Comparison of ENCODE assay signal across 32 cellular contexts in the genomic region with DNA sequence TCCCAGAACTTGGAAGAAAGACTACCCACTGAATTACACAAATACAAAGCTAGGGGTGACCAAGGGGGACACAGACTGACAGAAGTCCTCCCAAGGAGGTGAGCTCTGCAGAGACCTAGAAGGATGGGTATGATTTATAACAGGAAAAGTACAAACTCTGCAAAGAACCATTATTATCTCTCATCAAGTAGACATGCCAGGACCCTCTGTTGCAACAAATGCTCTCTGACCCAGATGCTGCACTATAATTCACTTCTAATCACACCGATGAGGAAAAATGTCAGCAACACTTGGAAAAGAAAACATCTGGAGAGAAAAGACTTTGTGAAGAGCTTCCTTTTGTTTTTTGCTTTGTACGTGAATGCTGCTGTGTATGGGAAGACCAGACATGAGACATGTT.
"Had no signal": no experiment of that assay in that cellular context is flagged by ENCODE, and none has a peak within 500 bp of the region (broad histone marks: within the 10 kb centered on the region; RNA-seq: fewer than 3 reads in every experiment).

No MANE protein-coding gene starts in this region.

- H3K27ac Mint-ChIP-seq: activated B cell treated with CpG ODN at 0.5 μM for 24 hours; activated CD4-positive, alpha-beta memory T cell treated with anti-CD3 and anti-CD28 coated beads for 36 hours; activated CD4-positive, alpha-beta T cell treated with anti-CD3 and anti-CD28 coated beads for 36 hours; activated CD4-positive, alpha-beta T cell treated with anti-CD3 and anti-CD28 coated beads, Interleukin-2, amount 10 ng/mL, durations not matched to agents 24 days and 14 days; activated CD8-positive, alpha-beta memory T cell treated with anti-CD3 and anti-CD28 coated beads, Interleukin-2, amount 10 ng/mL, durations not matched to agents 7 days and 5 days; activated CD8-positive, alpha-beta T cell treated with anti-CD3 and anti-CD28 coated beads, Interleukin-2, amount 10 ng/mL, durations not matched to agents 7 days and 5 days; activated naive CD4-positive, alpha-beta T cell treated with anti-CD3 and anti-CD28 coated beads, Interleukin-2, amount 10 ng/mL, durations not matched to agents 7 days and 5 days; activated naive CD4-positive, alpha-beta T cell treated with anti-CD3 and anti-CD28 coated beads, Interleukin-2, amount 50 U/mL, for 72 hours; activated naive CD8-positive, alpha-beta T cell treated with anti-CD3 and anti-CD28 coated beads, Interleukin-2, amount 10 ng/mL, durations not matched to agents 7 days and 5 days; activated T-helper 1 cell treated with anti-CD3 and anti-CD28 coated beads, Interleukin-12 subunit alpha, Interleukin-12 subunit beta, Interleukin-2, Interleukin-4 antibody, amounts not matched to agents 30 ng/mL and 10 ng/mL and 1 ng/mL, durations not matched to agents 14 hours and 24 hours and 36 hours; brain; dendritic cell treated with granulocyte-macrophage colony-stimulating factor and Interleukin-4, amounts not matched to agents 40 ng/mL and 50 ng/mL, for 4 days; endodermal cell had no signal

- H3K36me3 ChIP-seq: ascending aorta, breast epithelium, cardiac muscle cell, gastrocnemius medialis had no signal

- H3K27me3 ChIP-seq: ascending aorta, breast epithelium, gastrocnemius medialis had no signal

- H3K27ac ChIP-seq: ascending aorta, breast epithelium, cardiac muscle cell, coronary artery, dorsolateral prefrontal cortex, foreskin keratinocyte, gastrocnemius medialis, VCaP had no signal

- H3K4me3 Mint-ChIP-seq: activated B cell treated with CpG ODN at 0.5 μM for 24 hours; activated CD4-positive, alpha-beta memory T cell treated with anti-CD3 and anti-CD28 coated beads for 36 hours; activated CD4-positive, alpha-beta T cell treated with anti-CD3 and anti-CD28 coated beads for 36 hours; activated CD4-positive, alpha-beta T cell treated with anti-CD3 and anti-CD28 coated beads, Interleukin-2, amount 10 ng/mL, durations not matched to agents 24 days and 14 days; activated CD8-positive, alpha-beta memory T cell treated with anti-CD3 and anti-CD28 coated beads, Interleukin-2, amount 10 ng/mL, durations not matched to agents 7 days and 5 days; activated CD8-positive, alpha-beta T cell treated with anti-CD3 and anti-CD28 coated beads, Interleukin-2, amount 10 ng/mL, durations not matched to agents 7 days and 5 days; activated naive CD4-positive, alpha-beta T cell treated with anti-CD3 and anti-CD28 coated beads, Interleukin-2, amount 10 ng/mL, durations not matched to agents 7 days and 5 days; activated naive CD8-positive, alpha-beta T cell treated with anti-CD3 and anti-CD28 coated beads, Interleukin-2, amount 10 ng/mL, durations not matched to agents 7 days and 5 days; activated T-helper 1 cell treated with anti-CD3 and anti-CD28 coated beads, Interleukin-12 subunit alpha, Interleukin-12 subunit beta, Interleukin-2, Interleukin-4 antibody, amounts not matched to agents 30 ng/mL and 10 ng/mL and 1 ng/mL, durations not matched to agents 14 hours and 24 hours and 36 hours; brain; central memory CD8-positive, alpha-beta T cell; dendritic cell treated with granulocyte-macrophage colony-stimulating factor and Interleukin-4, amounts not matched to agents 40 ng/mL and 50 ng/mL, for 4 days; endodermal cell had no signal

- H3K9me3 ChIP-seq: ascending aorta, breast epithelium, gastrocnemius medialis had no signal

- H3K9me3 Mint-ChIP-seq: activated B cell treated with CpG ODN at 0.5 μM for 24 hours; activated CD4-positive, alpha-beta memory T cell treated with anti-CD3 and anti-CD28 coated beads for 36 hours; activated CD4-positive, alpha-beta T cell treated with anti-CD3 and anti-CD28 coated beads, Interleukin-2, amount 10 ng/mL, durations not matched to agents 24 days and 14 days; activated naive CD4-positive, alpha-beta T cell treated with anti-CD3 and anti-CD28 coated beads, Interleukin-2, amount 10 ng/mL, durations not matched to agents 7 days and 5 days; activated naive CD4-positive, alpha-beta T cell treated with anti-CD3 and anti-CD28 coated beads, Interleukin-2, amount 50 U/mL, for 72 hours; activated naive CD8-positive, alpha-beta T cell treated with anti-CD3 and anti-CD28 coated beads, Interleukin-2, amount 10 ng/mL, durations not matched to agents 7 days and 5 days; activated T-helper 1 cell treated with anti-CD3 and anti-CD28 coated beads, Interleukin-12 subunit alpha, Interleukin-12 subunit beta, Interleukin-2, Interleukin-4 antibody, amounts not matched to agents 30 ng/mL and 10 ng/mL and 1 ng/mL, durations not matched to agents 14 hours and 24 hours and 36 hours; central memory CD8-positive, alpha-beta T cell; dendritic cell treated with granulocyte-macrophage colony-stimulating factor and Interleukin-4, amounts not matched to agents 40 ng/mL and 50 ng/mL, for 4 days; endodermal cell had no signal

- ATAC-seq: activated CD4-positive, alpha-beta T cell treated with anti-CD3 and anti-CD28 coated beads for 36 hours; activated CD8-positive, alpha-beta memory T cell treated with anti-CD3 and anti-CD28 coated beads, Interleukin-2, amount 10 ng/mL, durations not matched to agents 7 days and 5 days; activated CD8-positive, alpha-beta T cell treated with anti-CD3 and anti-CD28 coated beads, Interleukin-2, amount 10 ng/mL, durations not matched to agents 7 days and 5 days; activated naive CD4-positive, alpha-beta T cell treated with anti-CD3 and anti-CD28 coated beads, Interleukin-2, amount 50 U/mL, for 72 hours; esophagus mucosa; foreskin keratinocyte; gastrocnemius medialis had no signal

- DNase-seq: activated B cell treated with CpG ODN at 0.5 μM for 24 hours; activated CD4-positive, alpha-beta memory T cell treated with anti-CD3 and anti-CD28 coated beads for 36 hours; activated CD4-positive, alpha-beta T cell treated with anti-CD3 and anti-CD28 coated beads for 36 hours; activated CD4-positive, alpha-beta T cell treated with anti-CD3 and anti-CD28 coated beads, Interleukin-2, amount 10 ng/mL, durations not matched to agents 24 days and 14 days; activated CD4-positive, CD25-positive, alpha-beta regulatory T cell treated with anti-CD3 and anti-CD28 coated beads, Interleukin-2, amount 50 U/mL, for 72 hours; activated CD8-positive, alpha-beta memory T cell treated with anti-CD3 and anti-CD28 coated beads, Interleukin-2, amount 10 ng/mL, durations not matched to agents 7 days and 5 days; activated CD8-positive, alpha-beta memory T cell treated with anti-CD3 and anti-CD28 coated beads, Interleukin-2, amount 50 U/mL, for 4 hours; activated CD8-positive, alpha-beta T cell treated with anti-CD3 and anti-CD28 coated beads, Interleukin-2, amount 10 ng/mL, durations not matched to agents 7 days and 5 days; activated gamma-delta T cell; activated naive CD4-positive, alpha-beta T cell; activated naive CD4-positive, alpha-beta T cell treated with anti-CD3 and anti-CD28 coated beads, Interleukin-2, amount 10 ng/mL, durations not matched to agents 7 days and 5 days; activated naive CD8-positive, alpha-beta T cell treated with anti-CD3 and anti-CD28 coated beads, Interleukin-2, amount 10 ng/mL, durations not matched to agents 7 days and 5 days; activated T-cell treated with anti-CD3 and anti-CD28 coated beads, Interleukin-2, amount 50 U/mL, for 1 hour; activated T-cell treated with anti-CD3 and anti-CD28 coated beads, Interleukin-2, amount 50 U/mL, for 48 hours; dorsolateral prefrontal cortex; effector memory CD4-positive, alpha-beta T cell; foreskin keratinocyte; gastrocnemius medialis; glutamatergic neuron; T-helper 2 cell had no signal

- H3K4me1 ChIP-seq: ascending aorta, breast epithelium, foreskin keratinocyte, gastrocnemius medialis had no signal

- H3K4me1 Mint-ChIP-seq: activated B cell treated with CpG ODN at 0.5 μM for 24 hours; activated CD4-positive, alpha-beta T cell treated with anti-CD3 and anti-CD28 coated beads for 36 hours; activated CD4-positive, alpha-beta T cell treated with anti-CD3 and anti-CD28 coated beads, Interleukin-2, amount 10 ng/mL, durations not matched to agents 24 days and 14 days; activated naive CD4-positive, alpha-beta T cell treated with anti-CD3 and anti-CD28 coated beads, Interleukin-2, amount 10 ng/mL, durations not matched to agents 7 days and 5 days; central memory CD8-positive, alpha-beta T cell; endodermal cell had no signal

- H3K36me3 Mint-ChIP-seq: activated CD4-positive, alpha-beta memory T cell treated with anti-CD3 and anti-CD28 coated beads for 36 hours; activated CD8-positive, alpha-beta memory T cell treated with anti-CD3 and anti-CD28 coated beads, Interleukin-2, amount 10 ng/mL, durations not matched to agents 7 days and 5 days; activated naive CD4-positive, alpha-beta T cell treated with anti-CD3 and anti-CD28 coated beads, Interleukin-2, amount 10 ng/mL, durations not matched to agents 7 days and 5 days; activated naive CD4-positive, alpha-beta T cell treated with anti-CD3 and anti-CD28 coated beads, Interleukin-2, amount 50 U/mL, for 72 hours; activated naive CD8-positive, alpha-beta T cell treated with anti-CD3 and anti-CD28 coated beads, Interleukin-2, amount 10 ng/mL, durations not matched to agents 7 days and 5 days; brain had no signal

- H3K4me3 ChIP-seq: ascending aorta, breast epithelium, cardiac muscle cell, coronary artery, dorsolateral prefrontal cortex, gastrocnemius medialis had no signal

- H3K27me3 Mint-ChIP-seq: activated CD4-positive, alpha-beta memory T cell treated with anti-CD3 and anti-CD28 coated beads for 36 hours; activated CD4-positive, alpha-beta T cell treated with anti-CD3 and anti-CD28 coated beads, Interleukin-2, amount 10 ng/mL, durations not matched to agents 24 days and 14 days; activated CD8-positive, alpha-beta memory T cell treated with anti-CD3 and anti-CD28 coated beads, Interleukin-2, amount 10 ng/mL, durations not matched to agents 7 days and 5 days; central memory CD8-positive, alpha-beta T cell had no signal
